In the genomic region with DNA sequence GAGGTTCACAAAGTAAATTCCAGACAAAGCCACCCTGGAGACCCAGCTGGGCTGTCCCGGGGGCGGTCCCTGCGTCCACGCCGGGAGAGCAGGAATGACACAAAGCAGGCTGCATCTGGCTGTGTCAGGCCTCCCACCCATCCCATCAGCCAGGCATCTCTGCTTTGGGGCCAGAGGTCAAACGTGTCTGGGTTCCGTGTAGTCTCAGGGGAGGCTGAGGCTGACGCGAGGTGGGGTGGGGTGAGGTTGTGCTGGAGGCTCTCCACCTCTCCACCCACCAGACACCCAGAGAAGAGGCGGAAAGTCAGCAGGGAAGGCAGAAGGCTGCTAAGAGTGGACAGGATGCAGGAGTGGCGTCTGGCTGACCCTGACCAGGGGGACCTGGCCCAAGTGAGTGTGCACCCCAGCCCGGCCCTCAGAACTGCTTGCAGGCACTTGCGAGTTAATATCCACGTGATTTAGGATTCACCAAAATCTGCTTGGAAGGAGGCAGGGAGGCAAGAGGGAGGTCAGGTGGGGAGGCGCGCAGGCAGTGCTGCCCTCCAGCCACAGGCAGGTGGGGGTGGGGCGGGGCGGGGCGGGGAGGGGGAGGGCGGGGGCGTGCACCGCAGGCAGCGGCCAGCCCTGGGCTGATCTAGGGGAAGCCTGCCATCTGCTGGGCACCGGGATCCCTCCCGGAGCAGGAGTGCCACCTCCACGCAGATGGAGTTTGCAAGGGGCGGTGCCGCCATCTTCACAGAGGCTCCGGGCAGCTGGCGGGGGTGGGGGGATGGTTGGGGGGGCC, we compare ENCODE assay signal across 1 cellular context.
TF ChIP-seq lines count a peak whose summit lies in the region.

No MANE protein-coding gene starts in this region.

TF ChIP-seq in HepG2, 621 proteins besides CTCF, POLR2A, EP300 and RAD21 (continued from another document and continues in another):
- TF ChIP-seq NCOR1 (IDR thresholded peaks at IDR 0.05; ENCODE audit: borderline replicate concordance, low read length) (no peak), DDIT3 (CRISPR knock-in tag; IDR thresholded peaks at IDR 0.05) (no peak), ZNF780A (CRISPR knock-in tag; IDR thresholded peaks at IDR 0.05) (no peak), GTF2F1 (IDR thresholded peaks at IDR 0.05; ENCODE audit: low read length) (no peak), ZSCAN30 (CRISPR knock-in tag; IDR thresholded peaks at IDR 0.05) (no peak), CBFB (CRISPR knock-in tag; IDR thresholded peaks at IDR 0.05) (peak; percentile 14), ZNF564 (CRISPR knock-in tag; IDR thresholded peaks at IDR 0.05) (no peak), ZNF510 (CRISPR knock-in tag; IDR thresholded peaks at IDR 0.05; ENCODE audit: low read depth) (no peak), JUND (CRISPR knock-in tag; IDR thresholded peaks at IDR 0.05) (no peak), GLI4 (CRISPR knock-in tag; IDR thresholded peaks at IDR 0.05; ENCODE audit: borderline replicate concordance) (no peak), KDM4B (CRISPR knock-in tag; IDR thresholded peaks at IDR 0.05) (no peak), FOXJ3 (CRISPR knock-in tag; IDR thresholded peaks at IDR 0.05; ENCODE audit: borderline replicate concordance) (no peak), ZNF562 (CRISPR knock-in tag; IDR thresholded peaks at IDR 0.05; ENCODE audit: borderline replicate concordance) (no peak), MLXIP (CRISPR knock-in tag; IDR thresholded peaks at IDR 0.05; ENCODE audit: borderline replicate concordance) (no peak), ARID2 (CRISPR knock-in tag; IDR thresholded peaks at IDR 0.05; ENCODE audit: borderline replicate concordance) (no peak), ZNF431 (CRISPR knock-in tag; IDR thresholded peaks at IDR 0.05; ENCODE audit: borderline replicate concordance, low read depth) (0 out of 2 replicates have a peak, but pooled peaks have one; percentile 25), NFE2L1 (CRISPR knock-in tag; IDR thresholded peaks at IDR 0.05; ENCODE audit: borderline replicate concordance) (no peak), ZNF207 (IDR thresholded peaks at IDR 0.05; ENCODE audit: borderline replicate concordance) (no peak), ZNF101 (CRISPR knock-in tag; IDR thresholded peaks at IDR 0.05; ENCODE audit: borderline replicate concordance, low read depth) (no peak), STAG1 (CRISPR knock-in tag; IDR thresholded peaks at IDR 0.05) (peak; percentile 76), CBX5 (CRISPR knock-in tag; IDR thresholded peaks at IDR 0.05; ENCODE audit: borderline replicate concordance) (no peak), ZNF839 (CRISPR knock-in tag; IDR thresholded peaks at IDR 0.05; ENCODE audit: borderline replicate concordance) (no peak), ATF7 (IDR thresholded peaks at IDR 0.05) (no peak), ATF7 (CRISPR knock-in tag; IDR thresholded peaks at IDR 0.05) (no peak), PAXIP1 (CRISPR knock-in tag; conservative IDR thresholded peaks at IDR 0.05) (no peak)
- TF ChIP-seq, protein P1, sequence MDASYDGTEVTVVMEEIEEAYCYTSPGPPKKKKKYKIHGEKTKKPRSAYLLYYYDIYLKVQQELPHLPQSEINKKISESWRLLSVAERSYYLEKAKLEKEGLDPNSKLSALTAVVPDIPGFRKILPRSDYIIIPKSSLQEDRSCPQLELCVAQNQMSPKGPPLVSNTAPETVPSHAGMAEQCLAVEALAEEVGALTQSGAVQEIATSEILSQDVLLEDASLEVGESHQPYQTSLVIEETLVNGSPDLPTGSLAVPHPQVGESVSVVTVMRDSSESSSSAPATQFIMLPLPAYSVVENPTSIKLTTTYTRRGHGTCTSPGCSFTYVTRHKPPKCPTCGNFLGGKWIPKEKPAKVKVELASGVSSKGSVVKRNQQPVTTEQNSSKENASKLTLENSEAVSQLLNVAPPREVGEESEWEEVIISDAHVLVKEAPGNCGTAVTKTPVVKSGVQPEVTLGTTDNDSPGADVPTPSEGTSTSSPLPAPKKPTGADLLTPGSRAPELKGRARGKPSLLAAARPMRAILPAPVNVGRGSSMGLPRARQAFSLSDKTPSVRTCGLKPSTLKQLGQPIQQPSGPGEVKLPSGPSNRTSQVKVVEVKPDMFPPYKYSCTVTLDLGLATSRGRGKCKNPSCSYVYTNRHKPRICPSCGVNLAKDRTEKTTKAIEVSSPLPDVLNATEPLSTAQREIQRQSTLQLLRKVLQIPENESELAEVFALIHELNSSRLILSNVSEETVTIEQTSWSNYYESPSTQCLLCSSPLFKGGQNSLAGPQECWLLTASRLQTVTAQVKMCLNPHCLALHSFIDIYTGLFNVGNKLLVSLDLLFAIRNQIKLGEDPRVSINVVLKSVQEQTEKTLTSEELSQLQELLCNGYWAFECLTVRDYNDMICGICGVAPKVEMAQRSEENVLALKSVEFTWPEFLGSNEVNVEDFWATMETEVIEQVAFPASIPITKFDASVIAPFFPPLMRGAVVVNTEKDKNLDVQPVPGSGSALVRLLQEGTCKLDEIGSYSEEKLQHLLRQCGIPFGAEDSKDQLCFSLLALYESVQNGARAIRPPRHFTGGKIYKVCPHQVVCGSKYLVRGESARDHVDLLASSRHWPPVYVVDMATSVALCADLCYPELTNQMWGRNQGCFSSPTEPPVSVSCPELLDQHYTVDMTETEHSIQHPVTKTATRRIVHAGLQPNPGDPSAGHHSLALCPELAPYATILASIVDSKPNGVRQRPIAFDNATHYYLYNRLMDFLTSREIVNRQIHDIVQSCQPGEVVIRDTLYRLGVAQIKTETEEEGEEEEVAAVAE (CRISPR knock-in tag; IDR thresholded peaks at IDR 0.05; ENCODE audit: borderline replicate concordance), result no peak
- TF ChIP-seq, protein P2, sequence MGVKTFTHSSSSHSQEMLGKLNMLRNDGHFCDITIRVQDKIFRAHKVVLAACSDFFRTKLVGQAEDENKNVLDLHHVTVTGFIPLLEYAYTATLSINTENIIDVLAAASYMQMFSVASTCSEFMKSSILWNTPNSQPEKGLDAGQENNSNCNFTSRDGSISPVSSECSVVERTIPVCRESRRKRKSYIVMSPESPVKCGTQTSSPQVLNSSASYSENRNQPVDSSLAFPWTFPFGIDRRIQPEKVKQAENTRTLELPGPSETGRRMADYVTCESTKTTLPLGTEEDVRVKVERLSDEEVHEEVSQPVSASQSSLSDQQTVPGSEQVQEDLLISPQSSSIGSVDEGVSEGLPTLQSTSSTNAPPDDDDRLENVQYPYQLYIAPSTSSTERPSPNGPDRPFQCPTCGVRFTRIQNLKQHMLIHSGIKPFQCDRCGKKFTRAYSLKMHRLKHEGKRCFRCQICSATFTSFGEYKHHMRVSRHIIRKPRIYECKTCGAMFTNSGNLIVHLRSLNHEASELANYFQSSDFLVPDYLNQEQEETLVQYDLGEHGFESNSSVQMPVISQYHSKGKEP (CRISPR knock-in tag; IDR thresholded peaks at IDR 0.05), result no peak
- TF ChIP-seq, protein P3, sequence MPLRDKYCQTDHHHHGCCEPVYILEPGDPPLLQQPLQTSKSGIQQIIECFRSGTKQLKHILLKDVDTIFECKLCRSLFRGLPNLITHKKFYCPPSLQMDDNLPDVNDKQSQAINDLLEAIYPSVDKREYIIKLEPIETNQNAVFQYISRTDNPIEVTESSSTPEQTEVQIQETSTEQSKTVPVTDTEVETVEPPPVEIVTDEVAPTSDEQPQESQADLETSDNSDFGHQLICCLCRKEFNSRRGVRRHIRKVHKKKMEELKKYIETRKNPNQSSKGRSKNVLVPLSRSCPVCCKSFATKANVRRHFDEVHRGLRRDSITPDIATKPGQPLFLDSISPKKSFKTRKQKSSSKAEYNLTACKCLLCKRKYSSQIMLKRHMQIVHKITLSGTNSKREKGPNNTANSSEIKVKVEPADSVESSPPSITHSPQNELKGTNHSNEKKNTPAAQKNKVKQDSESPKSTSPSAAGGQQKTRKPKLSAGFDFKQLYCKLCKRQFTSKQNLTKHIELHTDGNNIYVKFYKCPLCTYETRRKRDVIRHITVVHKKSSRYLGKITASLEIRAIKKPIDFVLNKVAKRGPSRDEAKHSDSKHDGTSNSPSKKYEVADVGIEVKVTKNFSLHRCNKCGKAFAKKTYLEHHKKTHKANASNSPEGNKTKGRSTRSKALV (CRISPR knock-in tag; IDR thresholded peaks at IDR 0.05), result no peak
- TF ChIP-seq, protein P4, sequence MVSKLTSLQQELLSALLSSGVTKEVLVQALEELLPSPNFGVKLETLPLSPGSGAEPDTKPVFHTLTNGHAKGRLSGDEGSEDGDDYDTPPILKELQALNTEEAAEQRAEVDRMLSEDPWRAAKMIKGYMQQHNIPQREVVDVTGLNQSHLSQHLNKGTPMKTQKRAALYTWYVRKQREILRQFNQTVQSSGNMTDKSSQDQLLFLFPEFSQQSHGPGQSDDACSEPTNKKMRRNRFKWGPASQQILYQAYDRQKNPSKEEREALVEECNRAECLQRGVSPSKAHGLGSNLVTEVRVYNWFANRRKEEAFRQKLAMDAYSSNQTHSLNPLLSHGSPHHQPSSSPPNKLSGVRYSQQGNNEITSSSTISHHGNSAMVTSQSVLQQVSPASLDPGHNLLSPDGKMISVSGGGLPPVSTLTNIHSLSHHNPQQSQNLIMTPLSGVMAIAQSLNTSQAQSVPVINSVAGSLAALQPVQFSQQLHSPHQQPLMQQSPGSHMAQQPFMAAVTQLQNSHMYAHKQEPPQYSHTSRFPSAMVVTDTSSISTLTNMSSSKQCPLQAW (CRISPR knock-in tag; IDR thresholded peaks at IDR 0.05), result no peak
- TF ChIP-seq, protein P5, sequence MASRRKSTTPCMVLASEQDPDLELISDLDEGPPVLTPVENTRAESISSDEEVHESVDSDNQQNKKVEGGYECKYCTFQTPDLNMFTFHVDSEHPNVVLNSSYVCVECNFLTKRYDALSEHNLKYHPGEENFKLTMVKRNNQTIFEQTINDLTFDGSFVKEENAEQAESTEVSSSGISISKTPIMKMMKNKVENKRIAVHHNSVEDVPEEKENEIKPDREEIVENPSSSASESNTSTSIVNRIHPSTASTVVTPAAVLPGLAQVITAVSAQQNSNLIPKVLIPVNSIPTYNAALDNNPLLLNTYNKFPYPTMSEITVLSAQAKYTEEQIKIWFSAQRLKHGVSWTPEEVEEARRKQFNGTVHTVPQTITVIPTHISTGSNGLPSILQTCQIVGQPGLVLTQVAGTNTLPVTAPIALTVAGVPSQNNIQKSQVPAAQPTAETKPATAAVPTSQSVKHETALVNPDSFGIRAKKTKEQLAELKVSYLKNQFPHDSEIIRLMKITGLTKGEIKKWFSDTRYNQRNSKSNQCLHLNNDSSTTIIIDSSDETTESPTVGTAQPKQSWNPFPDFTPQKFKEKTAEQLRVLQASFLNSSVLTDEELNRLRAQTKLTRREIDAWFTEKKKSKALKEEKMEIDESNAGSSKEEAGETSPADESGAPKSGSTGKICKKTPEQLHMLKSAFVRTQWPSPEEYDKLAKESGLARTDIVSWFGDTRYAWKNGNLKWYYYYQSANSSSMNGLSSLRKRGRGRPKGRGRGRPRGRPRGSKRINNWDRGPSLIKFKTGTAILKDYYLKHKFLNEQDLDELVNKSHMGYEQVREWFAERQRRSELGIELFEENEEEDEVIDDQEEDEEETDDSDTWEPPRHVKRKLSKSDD (CRISPR knock-in tag; IDR thresholded peaks at IDR 0.05; ENCODE audit: low read depth), result no peak; the same call in 1 of the 2 replicates
- TF ChIP-seq, protein P6, sequence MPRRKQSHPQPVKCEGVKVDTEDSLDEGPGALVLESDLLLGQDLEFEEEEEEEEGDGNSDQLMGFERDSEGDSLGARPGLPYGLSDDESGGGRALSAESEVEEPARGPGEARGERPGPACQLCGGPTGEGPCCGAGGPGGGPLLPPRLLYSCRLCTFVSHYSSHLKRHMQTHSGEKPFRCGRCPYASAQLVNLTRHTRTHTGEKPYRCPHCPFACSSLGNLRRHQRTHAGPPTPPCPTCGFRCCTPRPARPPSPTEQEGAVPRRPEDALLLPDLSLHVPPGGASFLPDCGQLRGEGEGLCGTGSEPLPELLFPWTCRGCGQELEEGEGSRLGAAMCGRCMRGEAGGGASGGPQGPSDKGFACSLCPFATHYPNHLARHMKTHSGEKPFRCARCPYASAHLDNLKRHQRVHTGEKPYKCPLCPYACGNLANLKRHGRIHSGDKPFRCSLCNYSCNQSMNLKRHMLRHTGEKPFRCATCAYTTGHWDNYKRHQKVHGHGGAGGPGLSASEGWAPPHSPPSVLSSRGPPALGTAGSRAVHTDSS (CRISPR knock-in tag; conservative IDR thresholded peaks at IDR 0.05), result no peak
